Comparison of ENCODE assay signal across 8 cellular contexts in the genomic region with DNA sequence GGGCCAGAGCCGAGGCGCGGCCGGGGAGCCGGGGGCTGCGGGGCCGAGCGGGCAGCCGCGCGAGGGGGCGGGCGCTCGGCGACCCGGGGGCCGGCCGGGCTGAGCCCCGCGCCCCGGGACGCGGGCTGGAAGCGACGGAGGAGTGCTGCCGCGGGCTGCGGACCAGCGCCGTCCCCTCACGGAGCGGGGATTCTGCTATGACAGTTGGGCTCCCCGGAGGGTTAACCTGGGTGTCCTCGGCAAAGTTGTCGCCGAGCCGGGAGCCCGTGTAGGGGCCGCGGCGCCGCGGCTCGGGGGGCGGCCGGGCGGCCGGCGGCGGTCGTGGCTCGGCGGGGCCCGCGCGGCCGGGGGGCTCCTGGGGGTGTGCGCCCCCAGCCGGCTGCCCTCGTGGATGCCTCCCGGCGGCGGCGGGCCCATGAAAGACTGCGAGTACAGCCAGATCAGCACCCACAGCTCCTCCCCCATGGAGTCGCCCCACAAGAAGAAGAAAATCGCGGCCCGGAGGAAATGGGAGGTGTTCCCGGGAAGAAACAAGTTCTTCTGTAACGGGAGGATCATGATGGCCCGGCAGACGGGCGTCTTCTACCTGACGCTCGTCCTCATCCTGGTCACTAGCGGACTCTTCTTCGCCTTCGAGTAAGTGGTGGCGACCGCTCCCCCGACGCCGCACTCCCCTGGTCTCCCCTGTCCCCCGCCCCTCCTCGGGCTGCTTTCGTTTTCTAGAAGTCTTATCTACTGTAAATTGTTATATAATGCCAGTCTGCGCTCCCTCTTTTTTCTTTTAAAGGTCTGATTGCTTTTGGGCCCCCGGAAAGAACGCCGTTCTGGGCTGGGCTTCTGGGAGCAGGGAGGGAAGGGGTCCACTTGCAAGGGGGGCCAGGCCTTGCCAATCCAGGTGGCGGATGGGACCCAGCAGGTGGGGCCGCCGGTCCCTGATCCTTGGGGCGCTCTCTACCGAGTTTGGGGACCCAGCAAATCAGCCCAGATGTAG. TPM values are rescaled to one million over a fixed set of nuclear protein-coding genes. Genes with fewer than 3 reads are reported as not detected.
DNase-seq lines count a peak whose midpoint lies in the region; ATAC-seq and TF ChIP-seq lines count a peak whose summit lies in the region.

No MANE protein-coding gene starts in this region.

- H3K27ac ChIP-seq in ovary, result peak overlapping the region; percentile 83 to 93

- peak; percentile 22 for ATAC-seq in GM19025 (IDR thresholded peaks at IDR 0.05; ENCODE audit: low read depth, unreplicated experiment)
- peak; percentile 33 for ATAC-seq in HG03354 (IDR thresholded peaks at IDR 0.05; ENCODE audit: poor library complexity, severe bottlenecking, unreplicated experiment)
- no peak for ATAC-seq in Right ventricle myocardium superior (ENCODE audit: poor library complexity)

- peak overlapping the region; percentile 64 for H3K27ac Mint-ChIP-seq in activated naive CD8-positive, alpha-beta T cell
- peak overlapping the region; percentile 81 for H3K27ac Mint-ChIP-seq in type B pancreatic cell

- peaks cover 7% of the 10 kb centered on the region for H3K36me3 Mint-ChIP-seq in activated naive CD8-positive, alpha-beta T cell
- H3K36me3 Mint-ChIP-seq in type B pancreatic cell, result no peaks in the 10 kb centered on the region

- no peaks in the 10 kb centered on the region for H3K9me3 Mint-ChIP-seq in activated naive CD8-positive, alpha-beta T cell (ENCODE audit: low read depth)
- no peaks in the 10 kb centered on the region for H3K9me3 Mint-ChIP-seq in type B pancreatic cell

- peak overlapping the region; percentile 85 for H3K4me3 Mint-ChIP-seq in activated naive CD8-positive, alpha-beta T cell
- peak overlapping the region; percentile 83 for H3K4me3 Mint-ChIP-seq in type B pancreatic cell

- TF ChIP-seq CTCF in ovary (IDR thresholded peaks at IDR 0.05), result no peak
- peak; percentile 18 for TF ChIP-seq CTCF in type B pancreatic cell (conservative IDR thresholded peaks at IDR 0.05)

- in situ Hi-C loops in SK-MEL-5 (cut with HindIII; ENCODE audit: low pct_unique_long_range_greater_than_20kb, low sequenced_read_pairs), result no loop called here

- 1% methylated on average over 82 to 96 of the region's 96 CpGs for WGBS in ovary, 3 donors

- no peak for TF ChIP-seq POLR2A in ovary (IDR thresholded peaks at IDR 0.05)

- H3K27me3 Mint-ChIP-seq in activated naive CD8-positive, alpha-beta T cell, result peaks cover 10% of the 10 kb centered on the region
- H3K27me3 Mint-ChIP-seq in type B pancreatic cell, result peaks cover 14% of the 10 kb centered on the region

- intact Hi-C loops in Right ventricle myocardium superior (cut with DNase I), result loop anchor here (5.0 to 10.0 kb wide), 2 partner anchors 60 to 283 kb away; a partner anchor contains a TSS
- intact Hi-C loops in ovary (cut with DNase I), result loop anchor here in 1 of 4 donors (5.0 kb wide), 1 partner anchor 55 kb away; no protein-coding TSS in a partner anchor

- H3K36me3 ChIP-seq in ovary, result no peaks in the 10 kb centered on the region

- peaks cover 20% of the 10 kb centered on the region for H3K4me1 Mint-ChIP-seq in activated naive CD8-positive, alpha-beta T cell (ENCODE audit: low read depth)
- peaks cover 17% of the 10 kb centered on the region for H3K4me1 Mint-ChIP-seq in type B pancreatic cell (ENCODE audit: unreplicated experiment)

- H3K27me3 ChIP-seq in ovary, result no peaks in the 10 kb centered on the region

- no peaks in the 10 kb centered on the region for H3K9me3 ChIP-seq in ovary

- peak overlapping the region; percentile 78 for H3K4me3 ChIP-seq in ovary

- DNase-seq in AG20443 (ENCODE audit: low spot score) (peak; percentile 76), SK-MEL-5 (ENCODE audit: low read depth, low spot score) (peak; percentile 27), Right ventricle myocardium superior (peak; percentile 79), ovary (peak; percentile 52 to 71 (median 67)), type B pancreatic cell (ENCODE audit: extremely low spot score, unreplicated experiment) (no peak)

- H3K4me1 ChIP-seq in ovary (ENCODE audit: insufficient read depth), result peaks cover 4% of the 10 kb centered on the region

- no peak for TF ChIP-seq EP300 in ovary (IDR thresholded peaks at IDR 0.05)

RNA-seq across cellular contexts. Expression of a gene that starts 0.9 kb away (rescaled TPM):
- total RNA-seq in SK-MEL-5 (2014; rRNA removed; shearing (Covaris generic)), result 2.9 and 4.7 TPM in 2 replicates
- polyA plus RNA-seq in SK-MEL-5 (2015; cell fraction: cytosol; rRNA removed), result 5.5 and 7.1 TPM in 2 replicates
- polyA plus RNA-seq in SK-MEL-5 (2015; cell fraction: nucleus; rRNA removed), result 6.6 and 10.7 TPM in 2 replicates
- total RNA-seq in Right ventricle myocardium superior, result 9.4 TPM
- 1 to 10 TPM; 4.9 to 9.2 (median 5.9) TPM for total RNA-seq in ovary
- 10 to 100 TPM in 1 of 2 donors, 1 to 10 TPM in 1; 5.9 to 16.4 TPM for polyA plus RNA-seq in ovary
- total RNA-seq in type B pancreatic cell (ENCODE audit: low replicate concordance), result 11.1 and 15.6 TPM in 2 replicates

RNA-seq across cellular contexts. Expression of a gene that starts 58.6 kb away (rescaled TPM):
- total RNA-seq in SK-MEL-5 (2014; rRNA removed; shearing (Covaris generic)), result 6.6 and 10.9 TPM in 2 replicates
- 5.1 and 6.0 TPM in 2 replicates for polyA plus RNA-seq in SK-MEL-5 (2015; cell fraction: cytosol; rRNA removed)
- polyA plus RNA-seq in SK-MEL-5 (2015; cell fraction: nucleus; rRNA removed), result 3.6 and 8.7 TPM in 2 replicates
- total RNA-seq in Right ventricle myocardium superior (18.1 TPM), ovary (10 to 100 TPM in 4 of 7 donors, 1 to 10 TPM in 3; 5.5 to 12.1 (median 10.1) TPM), type B pancreatic cell (ENCODE audit: low replicate concordance) (10.1 and 11.7 TPM in 2 replicates)
- 10 to 100 TPM in 1 of 2 donors, 1 to 10 TPM in 1; 7.4 to 11.1 TPM for polyA plus RNA-seq in ovary
